In genomic region chr21:45591619-45592207, GRCh38 we compare ENCODE assay signal across 17 cellular contexts. TPM values are rescaled to one million over a fixed set of nuclear protein-coding genes. Genes with fewer than 3 reads are reported as not detected.
DNase-seq lines count a peak whose midpoint lies in the region; ATAC-seq, FAIRE-seq and TF ChIP-seq lines count a peak whose summit lies in the region.
"Had no signal": no experiment of that assay in that cellular context is flagged by ENCODE, and none has a peak within 500 bp of the region (broad histone marks: within the 10 kb centered on the region; RNA-seq: fewer than 3 reads in every experiment).

No MANE protein-coding gene starts in this region.

- peak in 1 of 2 experiments; percentile 20; a peak in 1 of 4 replicates for TF ChIP-seq EP300 in GM12878 (IDR thresholded peaks at IDR 0.05; ENCODE audit: borderline replicate concordance in 1 of 2, control insufficient read depth in 1 of 2, low read depth in 2 of 2, low read length in 2 of 2)

- BruUV-seq in GM12878 (replicated peaks; lab: Mats Ljungman, UMichigan): TSS peak; percentile 70

- H3K27me3 ChIP-seq in CD4-positive, alpha-beta memory T cell (ENCODE audit: insufficient read depth, low read length): no peaks in the 10 kb centered on the region
- H3K27me3 ChIP-seq in GM12878 (replicated peaks in 1 of 2; ENCODE audit: control insufficient read depth in 2 of 2, insufficient read depth in 2 of 2, low read length in 1 of 2): no peaks in the 10 kb centered on the region

- H3K4me1 ChIP-seq in CD4-positive, alpha-beta memory T cell (ENCODE audit: insufficient read depth, low read length): peaks cover 33% of the 10 kb centered on the region
- H3K4me1 ChIP-seq in GM12878 (ENCODE audit: control insufficient read depth, insufficient read depth, low read length): peaks cover 20% of the 10 kb centered on the region
- H3K4me1 ChIP-seq: Caco-2 had no signal

- POLR2A ChIA-PET in CD4-positive, alpha-beta memory T cell (lab: Charles Lee; ENCODE audit: partially characterized antibody): interaction anchor here (0.9 to 1.2 kb wide), 3 partner anchors 36 to 304 kb away, joined by 3 to 6 read pairs (median 3); partner anchors contain the start of gene POFUT2
- POLR2A ChIA-PET in HEK293T (lab: Yijun Ruan, JAX): interaction anchor here (0.9 kb wide), 1 partner anchor 36 kb away, joined by 3 read pairs; no protein-coding TSS in a partner anchor
- POLR2A ChIA-PET in GM12878 (lab: Charles Lee): interaction anchor here (0.6 to 1.5 kb wide), 4 partner anchors 26 to 49 kb away, joined by 3 to 15 read pairs (median 3); no protein-coding TSS in a partner anchor

- H3K27ac ChIP-seq in CD4-positive, alpha-beta memory T cell (ENCODE audit: low read depth, low read length): peak overlapping the region; percentile 40
- peak overlapping the region; percentile 46; the same call in 1 of the 2 replicates for H3K27ac ChIP-seq in GM12878 (ENCODE audit: control insufficient read depth, insufficient read depth)
- H3K27ac ChIP-seq: thoracic aorta had no signal

- intact Hi-C loops in CD4-positive, alpha-beta memory T cell (cut with micrococcal nuclease): loop anchor here (2.0 to 5.0 kb wide), 3 partner anchors 23 to 304 kb away; partner anchors contain the start of gene POFUT2
- intact Hi-C loops in GM12878 (cut with micrococcal nuclease; ENCODE audit: unreplicated experiment) (loop anchor here (1.0 to 5.0 kb wide), 3 partner anchors 35 to 304 kb away; partner anchors contain the start of gene POFUT2), sciatic nerve (cut with DNase I) (no loop called here)

- no peaks in the 10 kb centered on the region for H4K20me1 ChIP-seq in GM12878 (ENCODE audit: control insufficient read depth, insufficient read depth)

- peaks cover 3 to 13% (median 8%) of the 10 kb centered on the region in 8 donors for H3K9me3 Mint-ChIP-seq in CD4-positive, alpha-beta memory T cell

- H3K36me3 ChIP-seq in CD4-positive, alpha-beta memory T cell (ENCODE audit: insufficient read depth, low read length): no peaks in the 10 kb centered on the region
- H3K36me3 ChIP-seq in GM12878 (ENCODE audit: control insufficient read depth in 2 of 2, insufficient read depth in 2 of 2, low read length in 1 of 2): no peaks in the 10 kb centered on the region; a peak in 1 of 4 replicates
- H3K36me3 ChIP-seq: gastroesophageal sphincter, thoracic aorta had no signal

- TF ChIP-seq POLR2A in GM12878 (IDR thresholded peaks at IDR 0.05; ENCODE audit: low read depth, low read length): no peak

- H3K9me3 ChIP-seq in CD4-positive, alpha-beta memory T cell (ENCODE audit: control insufficient read depth in 1 of 2, low read length in 2 of 2): no peaks in the 10 kb centered on the region
- peaks cover 2% of the 10 kb centered on the region; the same call in 2 of the 3 replicates for H3K9me3 ChIP-seq in GM12878 (replicated peaks; ENCODE audit: control insufficient read depth, insufficient read depth, low read length)

- H3K4me1 Mint-ChIP-seq in CD4-positive, alpha-beta memory T cell: peaks cover 13 to 17% (median 15%) of the 10 kb centered on the region in 4 donors

- H3K4me2 ChIP-seq in GM12878 (ENCODE audit: control insufficient read depth, insufficient read depth): peak overlapping the region; percentile 73

- RAD21 ChIA-PET in GM12878 (lab: Charles Lee; ENCODE audit: unreplicated experiment): interaction anchor here (0.6 to 2.4 kb wide), 13 partner anchors 8 to 144 kb away, joined by 3 to 25 read pairs (median 3); no protein-coding TSS in a partner anchor

- in situ Hi-C loops in GM12878 (cut with MboI): no loop called here

- H3K36me3 Mint-ChIP-seq in CD4-positive, alpha-beta memory T cell: peaks cover 0 to 4% of the 10 kb centered on the region in 2 donors
- H3K36me3 Mint-ChIP-seq: activated naive CD4-positive, alpha-beta T cell treated with anti-CD3 and anti-CD28 coated beads, Interleukin-2, amount 10 ng/mL, durations not matched to agents 7 days and 5 days had no signal

- no peak for TF ChIP-seq CTCF in GM12878 (IDR thresholded peaks at IDR 0.05 in 2 of 3, conservative IDR thresholded peaks at IDR 0.05 in 1 of 3; ENCODE audit: control insufficient read depth in 2 of 3, extremely low read depth in 1 of 3, insufficient read depth in 1 of 3, low read depth in 3 of 3, low read length in 3 of 3)

- TF ChIP-seq RAD21 in GM12878 (IDR thresholded peaks at IDR 0.05; ENCODE audit: insufficient read depth, low read depth, low read length): no peak

- SMC1A ChIA-PET in GM12878 (lab: Charles Lee; ENCODE audit: uncharacterized antibody, unreplicated experiment): interaction anchor here (1.0 to 1.5 kb wide), 9 partner anchors 16 to 64 kb away, joined by 3 to 22 read pairs (median 4); no protein-coding TSS in a partner anchor

- H3K9ac ChIP-seq in GM12878 (ENCODE audit: control insufficient read depth, insufficient read depth, low read length): no peak overlapping the region

- peak overlapping the region; percentile 9 for H2AFZ ChIP-seq in GM12878 (ENCODE audit: control insufficient read depth, low read depth, low read length)

- H3K4me3 Mint-ChIP-seq in CD4-positive, alpha-beta memory T cell: no peak overlapping the region
- H3K4me3 Mint-ChIP-seq: activated CD4-positive, alpha-beta memory T cell treated with anti-CD3 and anti-CD28 coated beads, Interleukin-2, amount 10 ng/mL, durations not matched to agents 7 days and 5 days; activated naive CD4-positive, alpha-beta T cell treated with anti-CD3 and anti-CD28 coated beads, Interleukin-2, amount 10 ng/mL, durations not matched to agents 7 days and 5 days had no signal

- ATAC-seq in GM12878 (no peak), sciatic nerve (no peak), GM18873 (IDR thresholded peaks at IDR 0.05; ENCODE audit: low FRiP score, unreplicated experiment) (no peak)
- ATAC-seq: gastroesophageal sphincter had no signal

- H3K79me2 ChIP-seq in GM12878 (ENCODE audit: control insufficient read depth, insufficient read depth, low read length): peaks cover 14% of the 10 kb centered on the region

- peak in 1 of 5 donors; percentile 8 for DNase-seq in CD4-positive, alpha-beta memory T cell
- DNase-seq in HEK293T (ENCODE audit: extremely low spot score) (no peak), GM12878 (ENCODE audit: low read depth, low spot score) (no peak), sciatic nerve (ENCODE audit: low spot score) (peak; percentile 30), ecto neural progenitor cell (ENCODE audit: low spot score) (no peak), DMS53 treated with DMSO at 0.1 percent for 48 hours (lab: John Stamatoyannopoulos, UW; ENCODE audit: unreplicated experiment) (no peak)
- DNase-seq: cerebellar nuclear complex, NCI-H1694 treated with DMSO at 0.1 percent for 48 hours, SIG-M5 had no signal

- no peak overlapping the region for H3K4me3 ChIP-seq in CD4-positive, alpha-beta memory T cell (ENCODE audit: low read length in 2 of 2)
- H3K4me3 ChIP-seq in GM12878: no peak overlapping the region

- no peak overlapping the region for H3K27ac Mint-ChIP-seq in CD4-positive, alpha-beta memory T cell
- H3K27ac Mint-ChIP-seq: activated CD4-positive, alpha-beta memory T cell treated with anti-CD3 and anti-CD28 coated beads, Interleukin-2, amount 10 ng/mL, durations not matched to agents 7 days and 5 days; activated naive CD4-positive, alpha-beta T cell treated with anti-CD3 and anti-CD28 coated beads, Interleukin-2, amount 10 ng/mL, durations not matched to agents 7 days and 5 days had no signal

- CTCF ChIA-PET in CD4-positive, alpha-beta memory T cell (lab: Charles Lee; ENCODE audit: partially characterized antibody): interaction anchor here (0.6 to 1.4 kb wide), 3 partner anchors 36 to 1706 kb away, joined by 3 to 4 read pairs (median 3); no protein-coding TSS in a partner anchor
- CTCF ChIA-PET in HEK293T (lab: Yijun Ruan, JAX) (interaction anchor here (1.0 kb wide), 1 partner anchor 36 kb away, joined by 4 read pairs; no protein-coding TSS in a partner anchor), GM12878 (lab: Yijun Ruan, JAX) (interaction anchor here (0.6 to 1.7 kb wide), 5 partner anchors 24 to 226 kb away, joined by 3 to 28 read pairs (median 3); no protein-coding TSS in a partner anchor)

- peaks cover 2 to 10% of the 10 kb centered on the region in 2 donors for H3K27me3 Mint-ChIP-seq in CD4-positive, alpha-beta memory T cell

- FAIRE-seq in GM12878 (lab: Jason Lieb, UNC): peak; percentile 70
- FAIRE-seq: kidney had no signal

- 61% methylated on average over 9 of the region's 9 CpGs for WGBS in GM12878 (ENCODE audit: insufficient coverage, insufficient replicate concordance, low lambda C conversion rate, missing lambda C conversion rate)

RNA-seq across cellular contexts. Expression of gene SLC19A1, which starts 49.5 kb away (rescaled TPM):
- total RNA-seq in CD4-positive, alpha-beta memory T cell: 1 to 10 TPM; 8.0 to 9.8 TPM
- 1 to 10 TPM; 7.4 to 8.5 TPM for polyA plus RNA-seq in CD4-positive, alpha-beta memory T cell
- 66.8 and 69.0 TPM in 2 replicates for total RNA-seq in GM12878 (2013; cell fraction: nucleolus; rRNA removed)
- 14.7 and 18.4 TPM in 2 replicates for total RNA-seq in GM12878 (2014; rRNA removed)
- total RNA-seq in GM12878 (2014; rRNA removed; fragmentation: Illumina TruSeq; extraction: Trizol): 5.5 and 6.1 TPM in 2 replicates
- 43.8 and 49.7 TPM in 2 replicates for total RNA-seq in GM12878 (2021)
- polyA plus RNA-seq in GM12878 (2011; ENCODE audit: low read depth): 3.7 TPM
- polyA plus RNA-seq in GM12878 (2011; rRNA removed): 1.9 and 5.6 TPM in 2 replicates
- 10.4 and 16.7 TPM in 2 replicates for polyA plus RNA-seq in GM12878 (2011; cell fraction: cytosol; rRNA removed)
- 36.7 and 53.6 TPM in 2 replicates for polyA plus RNA-seq in GM12878 (2011; cell fraction: nucleus; rRNA removed)
- 12.3 and 13.1 TPM in 2 replicates for polyA plus RNA-seq in GM12878 (2012)
- polyA plus RNA-seq in GM12878 (2014; fragmentation: Illumina TruSeq; extraction: Trizol): 1.6 and 3.5 TPM in 2 replicates
- polyA plus RNA-seq in GM12878 (2014; fragmentation: Nextera tagmentation; extraction: Ambion mirVana): 1 to 10 TPM in 1 of 2 experiments, under 1 TPM in 1; 0.42 to 1.5 TPM
- polyA plus RNA-seq in GM12878 (2014; rRNA removed): 23.8 and 29.8 TPM in 2 replicates
- polyA plus RNA-seq in GM12878 (2016; fragmentation: Nextera tagmentation; extraction: Ambion mirVana): 10 to 100 TPM; 40.3 to 42.0 TPM
- polyA minus RNA-seq in GM12878 (2011; rRNA and poly(A)+ RNA removed): 16.2 and 21.9 TPM in 2 replicates
- 9.0 and 10.3 TPM in 2 replicates for polyA minus RNA-seq in GM12878 (2011; cell fraction: cytosol; rRNA and poly(A)+ RNA removed)
- polyA minus RNA-seq in GM12878 (2011; cell fraction: nucleus; rRNA and poly(A)+ RNA removed): 12.1 and 17.7 TPM in 2 replicates
- total RNA-seq in sciatic nerve: 10.2 TPM

RNA-seq across cellular contexts. Expression of gene PCBP3, which starts 51.8 kb away (rescaled TPM):
- 1 to 10 TPM in 1 of 2 experiments, under 1 TPM in 1; 0.99 to 1.6 TPM for total RNA-seq in CD4-positive, alpha-beta memory T cell
- polyA plus RNA-seq in CD4-positive, alpha-beta memory T cell: 1 to 10 TPM in 1 of 2 donors, under 1 TPM in 1; 0.36 to 1.1 TPM
- total RNA-seq in GM12878 (2013; cell fraction: nucleolus; rRNA removed): 55.6 and 60.9 TPM in 2 replicates
- total RNA-seq in GM12878 (2014; rRNA removed): not detected in 2 replicates
- total RNA-seq in GM12878 (2014; rRNA removed; fragmentation: Illumina TruSeq; extraction: Trizol): 0.32 and 0.45 TPM in 2 replicates
- 0.27 and 0.46 TPM in 2 replicates for total RNA-seq in GM12878 (2021)
- 0.51 TPM for polyA plus RNA-seq in GM12878 (2011; ENCODE audit: low read depth)
- polyA plus RNA-seq in GM12878 (2011; rRNA removed): 0.35 and 0.77 TPM in 2 replicates
- 0.24 and 0.87 TPM in 2 replicates for polyA plus RNA-seq in GM12878 (2011; cell fraction: cytosol; rRNA removed)
- polyA plus RNA-seq in GM12878 (2011; cell fraction: nucleus; rRNA removed): 2.7 and 2.8 TPM in 2 replicates
- 1.4 TPM in 2 replicates for polyA plus RNA-seq in GM12878 (2012)
- 0.71 TPM in 1 of 2 replicates, not detected in the other for polyA plus RNA-seq in GM12878 (2014; fragmentation: Illumina TruSeq; extraction: Trizol)
- polyA plus RNA-seq in GM12878 (2014; fragmentation: Nextera tagmentation; extraction: Ambion mirVana): not detected
- polyA plus RNA-seq in GM12878 (2014; rRNA removed): 0.15 and 0.32 TPM in 2 replicates
- 1 to 10 TPM in 1 of 2 experiments, under 1 TPM in 1; 0.09 to 1.3 TPM for polyA plus RNA-seq in GM12878 (2016; fragmentation: Nextera tagmentation; extraction: Ambion mirVana)
- 2.1 and 3.7 TPM in 2 replicates for polyA minus RNA-seq in GM12878 (2011; rRNA and poly(A)+ RNA removed)
- not detected in 2 replicates for polyA minus RNA-seq in GM12878 (2011; cell fraction: cytosol; rRNA and poly(A)+ RNA removed)
- polyA minus RNA-seq in GM12878 (2011; cell fraction: nucleus; rRNA and poly(A)+ RNA removed): 3.4 and 8.4 TPM in 2 replicates
- 14.1 TPM for total RNA-seq in sciatic nerve
- total RNA-seq: lung microvascular endothelial cell had no signal
